ENCODE assay signal across 9 cellular contexts in the genomic region with DNA sequence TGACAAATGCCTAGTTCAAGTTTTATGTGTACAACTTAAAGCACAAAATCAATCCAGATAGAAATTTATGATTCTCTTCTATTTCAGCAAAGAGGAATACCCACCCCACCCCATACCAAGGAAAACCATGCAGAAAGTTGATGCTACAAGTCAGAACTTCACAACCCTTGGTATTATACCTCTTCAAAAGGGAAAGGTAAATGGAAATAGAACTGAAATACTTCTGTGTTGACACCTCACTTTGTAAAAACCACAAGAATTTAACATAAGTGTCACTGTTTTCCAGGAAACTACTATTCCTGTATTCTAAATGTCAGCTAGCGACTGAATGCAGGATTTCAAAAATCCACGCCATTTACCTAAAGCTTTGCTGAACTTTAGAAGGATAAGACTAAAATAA. TPM values are rescaled to one million over a fixed set of nuclear protein-coding genes. Genes with fewer than 3 reads are reported as not detected.
DNase-seq lines count a peak whose midpoint lies in the region; ATAC-seq and TF ChIP-seq lines count a peak whose summit lies in the region.
"Had no signal": no experiment of that assay in that cellular context is flagged by ENCODE, and none has a peak within 500 bp of the region (broad histone marks: within the 10 kb centered on the region; RNA-seq: fewer than 3 reads in every experiment).

No MANE protein-coding gene starts in this region.

- DNase-seq in AG10803 (ENCODE audit: low read depth) (peak; percentile 4), astrocyte of the hippocampus (ENCODE audit: low read depth, low spot score) (peak; percentile 41), ureter (ENCODE audit: low spot score) (no peak), UCSD-AML1 (lab: John Stamatoyannopoulos, UW; ENCODE audit: unreplicated experiment) (no peak)
- DNase-seq in NK-92 treated with Interleukin-12 subunit alpha and Interleukin-12 subunit beta, amount 100 ng/mL, for 24 hours (lab: John Stamatoyannopoulos, UW), result no peak

- WGBS in HUES64, result 81% methylated on average over 2 of the region's 2 CpGs

- H3K27me3 ChIP-seq in HUES64 (ENCODE audit: insufficient read depth, low read length) (no peaks in the 10 kb centered on the region), muscle layer of colon (ENCODE audit: control insufficient read depth in 1 of 2, insufficient read depth in 2 of 2, low read length in 2 of 2) (no peaks in the 10 kb centered on the region)

- H3K4me3 ChIP-seq in AG10803 (ENCODE audit: low read length), result no peak overlapping the region
- peak overlapping the region; percentile 83; the same call in 1 of the 2 replicates for H3K4me3 ChIP-seq in HUES64 (ENCODE audit: low read length)
- no peak overlapping the region for H3K4me3 ChIP-seq in muscle layer of colon (ENCODE audit: low read depth in 1 of 2, low read length in 2 of 2)

- no peak overlapping the region for H3K9ac ChIP-seq in HUES64 (ENCODE audit: low read depth, low read length)
- peak overlapping the region; percentile 8 for H3K9ac ChIP-seq in muscle layer of colon (ENCODE audit: low read length)

- no peak for TF ChIP-seq CTCF in AG10803 (conservative IDR thresholded peaks at IDR 0.05; ENCODE audit: low read length)

- H3K4me1 ChIP-seq in HUES64 (ENCODE audit: insufficient read depth, low read length) (peaks cover 30% of the 10 kb centered on the region), muscle layer of colon (ENCODE audit: insufficient read depth, low read length) (peaks cover 47% of the 10 kb centered on the region)

- H3K36me3 ChIP-seq in HUES64 (ENCODE audit: insufficient read depth, low read length) (peaks cover 13% of the 10 kb centered on the region; the same call in 1 of the 2 replicates), muscle layer of colon (ENCODE audit: insufficient read depth, low read length) (no peaks in the 10 kb centered on the region)

- no peak overlapping the region for H3K27ac ChIP-seq in HUES64 (ENCODE audit: low read depth, low read length)
- H3K27ac ChIP-seq in muscle layer of colon (ENCODE audit: low read depth, low read length), result no peak overlapping the region
- H3K27ac ChIP-seq: HL-60 had no signal

- ATAC-seq in GM18907 (IDR thresholded peaks at IDR 0.05; ENCODE audit: unreplicated experiment), result no peak

- H3K9me3 ChIP-seq in HUES64 (ENCODE audit: insufficient read depth, low read depth, low read length), result no peaks in the 10 kb centered on the region
- no peaks in the 10 kb centered on the region for H3K9me3 ChIP-seq in muscle layer of colon (ENCODE audit: low read length)

RNA-seq across cellular contexts. Expression of gene CPNE1, which starts 3.7 kb away (rescaled TPM):
- polyA plus RNA-seq in HUES64 (2013, experiment 1 of 2), result 186 TPM
- polyA plus RNA-seq in HUES64 (2013, experiment 2 of 2), result 211 TPM
- 200 TPM for total RNA-seq in ureter

RNA-seq across cellular contexts. Expression of gene RBM12, which starts 3.7 kb away (rescaled TPM):
- polyA plus RNA-seq in HUES64 (2013, experiment 1 of 2), result 84.8 TPM
- 106 TPM for polyA plus RNA-seq in HUES64 (2013, experiment 2 of 2)
- total RNA-seq in ureter, result 133 TPM

RNA-seq across cellular contexts. Expression of gene NFS1, which starts 38.1 kb away (rescaled TPM):
- 20.2 TPM for polyA plus RNA-seq in HUES64 (2013, experiment 1 of 2)
- 22.0 TPM for polyA plus RNA-seq in HUES64 (2013, experiment 2 of 2)
- 40.0 TPM for total RNA-seq in ureter

RNA-seq across cellular contexts. Expression of gene ROMO1, which starts 38.2 kb away (rescaled TPM):
- polyA plus RNA-seq in HUES64 (2013, experiment 1 of 2), result 198 TPM
- polyA plus RNA-seq in HUES64 (2013, experiment 2 of 2), result 183 TPM
- 97.1 TPM for total RNA-seq in ureter

RNA-seq across cellular contexts. Expression of gene SPAG4, which starts 45.4 kb away (rescaled TPM):
- 2.0 TPM for polyA plus RNA-seq in HUES64 (2013, experiment 1 of 2)
- 4.2 TPM for polyA plus RNA-seq in HUES64 (2013, experiment 2 of 2)
- total RNA-seq in ureter, result 18.4 TPM

Comparison
In these comparisons a context has a peak if more than half of its experiments do, and no peak if none do; other contexts are left out.
1. DNase-seq: peak in AG10803 (single experiment) and astrocyte of the hippocampus (single experiment); none in ureter (single experiment), UCSD-AML1 (single experiment) and NK-92 treated with Interleukin-12 subunit alpha and Interleukin-12 subunit beta, amount 100 ng/mL, for 24 hours (single experiment).